Comparison of ENCODE assay signal across 13 cellular contexts in genomic region chr12:122111070-122111750, GRCh38. TPM values are rescaled to one million over a fixed set of nuclear protein-coding genes. Genes with fewer than 3 reads are reported as not detected.
DNase-seq lines count a peak whose midpoint lies in the region; ATAC-seq and TF ChIP-seq lines count a peak whose summit lies in the region.
"Had no signal": no experiment of that assay in that cellular context is flagged by ENCODE, and none has a peak within 500 bp of the region (broad histone marks: within the 10 kb centered on the region; RNA-seq: fewer than 3 reads in every experiment).

No MANE protein-coding gene starts in this region.

- H3K27me3 ChIP-seq in breast epithelium (no peaks in the 10 kb centered on the region), hepatocyte (no peaks in the 10 kb centered on the region), BE2C (no peaks in the 10 kb centered on the region)

- peaks cover 73% of the 10 kb centered on the region for H3K79me2 ChIP-seq in hepatocyte

- H3K9me3 ChIP-seq in breast epithelium (no peaks in the 10 kb centered on the region), hepatocyte (ENCODE audit: low read depth) (no peaks in the 10 kb centered on the region), BE2C (no peaks in the 10 kb centered on the region)
- H3K9me3 ChIP-seq: thoracic aorta had no signal

- H3K27ac Mint-ChIP-seq in MCF 10A (ENCODE audit: low read depth, unreplicated experiment) = peak overlapping the region; percentile 63
- H3K27ac Mint-ChIP-seq in stimulated activated memory B cell treated with anti-CD40 and anti-IgM and Interleukin-4, amounts not matched to agents 10 μg/mL and 1 μg/mL and 100 μg/mL, for 72 hours = no peak overlapping the region
- H3K27ac Mint-ChIP-seq: B cell, brain had no signal

- H3K36me3 Mint-ChIP-seq in MCF 10A (ENCODE audit: insufficient read depth, unreplicated experiment) = no peaks in the 10 kb centered on the region
- H3K36me3 Mint-ChIP-seq in stimulated activated memory B cell treated with anti-CD40 and anti-IgM and Interleukin-4, amounts not matched to agents 10 μg/mL and 1 μg/mL and 100 μg/mL, for 72 hours = no peaks in the 10 kb centered on the region
- H3K36me3 Mint-ChIP-seq: brain had no signal

- BruUV-seq in MCF 10A (replicated peaks; lab: Mats Ljungman, UMichigan) = no TSS peak

- H3K4me2 ChIP-seq in hepatocyte = peak overlapping the region; percentile 28

- H3K36me3 ChIP-seq in breast epithelium = no peaks in the 10 kb centered on the region
- no peaks in the 10 kb centered on the region for H3K36me3 ChIP-seq in hepatocyte (replicated peaks; ENCODE audit: insufficient read depth, low read depth)
- H3K36me3 ChIP-seq in BE2C = no peaks in the 10 kb centered on the region; the same call in 1 of the 2 replicates
- H3K36me3 ChIP-seq: thoracic aorta had no signal

- no peak overlapping the region for H2AFZ ChIP-seq in hepatocyte

- H3K4me1 Mint-ChIP-seq in MCF 10A (ENCODE audit: insufficient read depth, unreplicated experiment) = peaks cover 30% of the 10 kb centered on the region
- H3K4me1 Mint-ChIP-seq in stimulated activated memory B cell treated with anti-CD40 and anti-IgM and Interleukin-4, amounts not matched to agents 10 μg/mL and 1 μg/mL and 100 μg/mL, for 72 hours = peaks cover 37% of the 10 kb centered on the region

- H3K4me3 ChIP-seq in breast epithelium (no peak overlapping the region), hepatocyte (no peak overlapping the region), BE2C (ENCODE audit: low read depth, low read length) (no peak overlapping the region)
- H3K4me3 ChIP-seq: thoracic aorta had no signal

- 46% methylated on average over 3 of the region's 3 CpGs for WGBS in hepatocyte (ENCODE audit: low lambda C conversion rate, missing lambda C conversion rate)

- intact Hi-C loops in MCF 10A (cut with micrococcal nuclease) (no loop called here), breast epithelium (cut with DNase I; ENCODE audit: low total_unique reads) (no loop called here)

- no peak for TF ChIP-seq POLR2A in breast epithelium (IDR thresholded peaks at IDR 0.05)

- ATAC-seq in stimulated activated memory B cell treated with anti-CD40 and anti-IgM and Interleukin-4, amounts not matched to agents 10 μg/mL and 1 μg/mL and 100 μg/mL, for 72 hours = no peak

- no peaks in the 10 kb centered on the region for H3K9me3 Mint-ChIP-seq in MCF 10A (ENCODE audit: unreplicated experiment)
- H3K9me3 Mint-ChIP-seq in stimulated activated memory B cell treated with anti-CD40 and anti-IgM and Interleukin-4, amounts not matched to agents 10 μg/mL and 1 μg/mL and 100 μg/mL, for 72 hours = no peaks in the 10 kb centered on the region
- H3K9me3 Mint-ChIP-seq: brain had no signal

- POLR2A ChIA-PET in MCF 10A (lab: Yijun Ruan, JAX) = interaction anchor here (0.7 to 8.0 kb wide), 19 partner anchors 12 to 223 kb away, joined by 3 to 179 read pairs (median 4); partner anchors contain the start of genes B3GNT4 and MLXIP

- CTCF ChIA-PET in MCF 10A (lab: Yijun Ruan, JAX) = interaction anchor here (0.8 to 1.9 kb wide), 8 partner anchors 11 to 315 kb away, joined by 3 to 14 read pairs (median 3); no protein-coding TSS in a partner anchor

- peaks cover 0 to 10% of the 10 kb centered on the region in 2 donors for H3K4me1 ChIP-seq in breast epithelium
- H3K4me1 ChIP-seq in hepatocyte (ENCODE audit: insufficient read depth) = peaks cover 10% of the 10 kb centered on the region
- H3K4me1 ChIP-seq in BE2C = peaks cover 3% of the 10 kb centered on the region; the same call in 1 of the 2 replicates

- peak overlapping the region in 1 of 2 donors; percentile 48 for H3K27ac ChIP-seq in breast epithelium
- H3K27ac ChIP-seq in hepatocyte = peak overlapping the region; percentile 87
- no peak overlapping the region for H3K27ac ChIP-seq in substantia nigra (ENCODE audit: low read depth, low read length, poor library complexity, severe bottlenecking)
- H3K27ac ChIP-seq: thoracic aorta had no signal

- H3K9me2 ChIP-seq in hepatocyte (replicated peaks; ENCODE audit: insufficient read depth) = no peaks in the 10 kb centered on the region

- H4K20me1 ChIP-seq in hepatocyte (ENCODE audit: insufficient read depth, poor library complexity, severe bottlenecking) = peaks cover 2% of the 10 kb centered on the region

- no peak for TF ChIP-seq CTCF in MCF 10A (IDR thresholded peaks at IDR 0.05; ENCODE audit: unreplicated experiment)
- TF ChIP-seq CTCF in breast epithelium (IDR thresholded peaks at IDR 0.05) = no peak
- no peak for TF ChIP-seq CTCF in hepatocyte (IDR thresholded peaks at IDR 0.05; ENCODE audit: poor library complexity)
- no peak for TF ChIP-seq CTCF in BE2C (IDR thresholded peaks at IDR 0.05; ENCODE audit: low read depth, low read length)
- TF ChIP-seq CTCF in GM10266 (IDR thresholded peaks at IDR 0.05; ENCODE audit: control insufficient read depth, insufficient read depth, low read depth, missing control alignments) = no peak

- H3K27me3 Mint-ChIP-seq in MCF 10A (ENCODE audit: insufficient read depth, unreplicated experiment) = no peaks in the 10 kb centered on the region
- H3K27me3 Mint-ChIP-seq in stimulated activated memory B cell treated with anti-CD40 and anti-IgM and Interleukin-4, amounts not matched to agents 10 μg/mL and 1 μg/mL and 100 μg/mL, for 72 hours = no peaks in the 10 kb centered on the region
- H3K27me3 Mint-ChIP-seq: B cell had no signal

- H3K4me3 Mint-ChIP-seq in MCF 10A (ENCODE audit: unreplicated experiment) = no peak overlapping the region
- H3K4me3 Mint-ChIP-seq in stimulated activated memory B cell treated with anti-CD40 and anti-IgM and Interleukin-4, amounts not matched to agents 10 μg/mL and 1 μg/mL and 100 μg/mL, for 72 hours = no peak overlapping the region
- H3K4me3 Mint-ChIP-seq: B cell, brain had no signal

- peak; percentile 59 for DNase-seq in MCF 10A (ENCODE audit: unreplicated experiment)
- no peak for DNase-seq in breast epithelium (ENCODE audit: low spot score in 2 of 2)
- peak; percentile 94 for DNase-seq in NCI-H69 (lab: John Stamatoyannopoulos, UW)
- no peak for DNase-seq in hepatocyte (ENCODE audit: low spot score)
- DNase-seq in substantia nigra (lab: John Stamatoyannopoulos, UW) = no peak
- DNase-seq in BE2C = no peak
- DNase-seq in GM10266 (ENCODE audit: extremely low spot score) = no peak
- DNase-seq: kidney glomerular epithelial cell, posterior cingulate gyrus had no signal

RNA-seq across cellular contexts. Expression of gene MLXIP, which starts 32.7 kb away (rescaled TPM):
- 34.2 and 35.6 TPM in 2 replicates for total RNA-seq in MCF 10A (2022)
- total RNA-seq in breast epithelium = 10 to 100 TPM; 21.1 to 31.1 (median 28.2) TPM
- total RNA-seq in hepatocyte = 5.6 and 11.5 TPM in 2 replicates
- polyA plus RNA-seq in hepatocyte = 33.1 and 39.4 TPM in 2 replicates
- 50.1 TPM for polyA plus RNA-seq in BE2C (2012; ENCODE audit: insufficient read depth, insufficient read length, low read depth)

Comparison
In these comparisons a context has a peak if more than half of its experiments do, and no peak if none do; other contexts are left out.
1. DNase-seq: peak in MCF 10A (single experiment) and NCI-H69 (single experiment); none in breast epithelium (0 of 2), hepatocyte (single experiment), substantia nigra (0 of 49), BE2C (single experiment) and GM10266 (single experiment).